In genomic region chr16:74410057-74410957, GRCh38 we compare ENCODE assay signal across 3 cellular contexts. TPM values are rescaled to one million over a fixed set of nuclear protein-coding genes. Genes with fewer than 3 reads are reported as not detected.
"Had no signal": no experiment of that assay in that cellular context is flagged by ENCODE, and none has a peak within 500 bp of the region (broad histone marks: within the 10 kb centered on the region; RNA-seq: fewer than 3 reads in every experiment).

No MANE protein-coding gene starts in this region.

RNA-seq across cellular contexts. Expression of gene CLEC18B, which starts 11.0 kb away (rescaled TPM):
- total RNA-seq: RPMI7951, SJCRH30 had no signal

RNA-seq across cellular contexts. Expression of gene NPIPB15, which starts 34.2 kb away (rescaled TPM):
- total RNA-seq: activated CD8-positive, alpha-beta memory T cell treated with anti-CD3 and anti-CD28 coated beads, Interleukin-2, amount 10 ng/mL, durations not matched to agents 7 days and 5 days; RPMI7951 had no signal
